In the genomic region with DNA sequence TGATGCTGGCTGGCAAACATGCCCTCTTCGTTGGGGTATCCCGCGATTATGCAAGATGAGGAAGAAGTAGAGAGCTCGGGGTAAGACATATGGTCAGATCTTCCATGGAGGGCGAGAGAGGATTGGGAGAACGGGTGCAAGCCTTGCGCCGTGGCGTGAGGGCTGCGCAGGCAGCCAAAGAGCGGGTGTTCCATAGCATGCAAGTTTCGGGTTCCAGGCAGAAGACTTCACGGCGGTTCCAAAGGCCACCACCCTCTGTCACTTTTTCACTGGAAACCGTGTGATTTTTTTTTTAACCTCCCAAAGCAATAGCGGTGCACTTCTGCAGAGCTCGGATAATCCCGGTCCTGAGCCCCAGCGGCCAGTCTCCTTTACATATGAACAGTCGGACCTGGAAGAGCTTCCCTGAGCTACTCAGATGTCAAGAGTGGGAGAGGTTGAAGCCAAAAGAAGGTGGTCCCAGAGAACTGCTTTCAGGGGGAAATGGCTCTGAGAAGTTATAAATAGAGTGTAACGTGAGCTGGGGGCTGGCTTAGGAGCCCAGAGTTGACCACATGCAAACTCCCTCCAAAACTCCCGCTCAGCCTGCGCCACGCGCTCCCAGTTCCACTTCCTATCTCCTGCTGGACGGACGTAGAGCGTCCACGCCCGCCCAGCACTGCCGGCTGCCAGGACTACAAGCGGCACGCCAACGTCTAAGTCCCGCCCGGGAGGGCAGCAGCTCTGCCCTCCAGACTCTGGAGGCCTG, we compare ENCODE assay signal across 10 cellular contexts. TPM values are rescaled to one million over a fixed set of nuclear protein-coding genes. Genes with fewer than 3 reads are reported as not detected.
DNase-seq lines count a peak whose midpoint lies in the region; ATAC-seq and TF ChIP-seq lines count a peak whose summit lies in the region.
"Had no signal": no experiment of that assay in that cellular context is flagged by ENCODE, and none has a peak within 500 bp of the region (broad histone marks: within the 10 kb centered on the region; RNA-seq: fewer than 3 reads in every experiment).

TSS of gene MEOX2 (minus strand) at position 475 of the 748 bp plus-strand sequence. CDS start at position 194, 281 bp downstream.

- no peak for TF ChIP-seq CTCF in left lung (IDR thresholded peaks at IDR 0.05)

- no peaks in the 10 kb centered on the region for H3K4me1 ChIP-seq in left lung
- peaks cover 4 to 40% (median 27%) of the 10 kb centered on the region in 5 donors for H3K4me1 ChIP-seq in subcutaneous abdominal adipose tissue (ENCODE audit: control insufficient read depth in 5 of 5, insufficient read depth in 5 of 5, low read length in 5 of 5)
- H3K4me1 ChIP-seq in HAP-1: peaks cover 5% of the 10 kb centered on the region

- H3K4me3 ChIP-seq in left lung (peak within 1 kb of the TSS; percentile 31 to 36), subcutaneous abdominal adipose tissue (ENCODE audit: low read depth in 1 of 5, low read length in 5 of 5) (peak within 1 kb of the TSS; percentile 79 to 94 (median 87)), HAP-1 (no peak within 1 kb of the TSS)

- DNase-seq in HuH-7.5 (ENCODE audit: low spot score): peak; percentile 35
- DNase-seq in dermis blood vessel endothelial cell: peak; percentile 98
- DNase-seq in left lung: peak; percentile 77 to 83
- no peak for DNase-seq in HAP-1 (ENCODE audit: low spot score in 2 of 2)
- DNase-seq in NOMO-1 (lab: John Stamatoyannopoulos, UW; ENCODE audit: unreplicated experiment in 2 of 2): no peak
- no peak for DNase-seq in middle frontal gyrus (ENCODE audit: extremely low spot score, low spot score)
- DNase-seq: stimulated activated CD4-positive, alpha-beta T cell treated with anti-CD3 and anti-CD28 coated beads, Interleukin-1b, Interleukin-23, amount 100 ng/mL, for 48 hours had no signal

- H3K27me3 ChIP-seq in left lung (peaks cover 44 to 82% of the 10 kb centered on the region in 2 donors), subcutaneous abdominal adipose tissue (ENCODE audit: control insufficient read depth in 5 of 5, insufficient read depth in 4 of 5, low read length in 5 of 5) (peaks cover 0 to 28% (median 20%) of the 10 kb centered on the region in 5 donors), HAP-1 (ENCODE audit: low read depth) (no peaks in the 10 kb centered on the region)

- no peaks in the 10 kb centered on the region for H3K9me3 ChIP-seq in left lung
- H3K9me3 ChIP-seq in subcutaneous abdominal adipose tissue (ENCODE audit: control insufficient read depth in 5 of 5, low read length in 5 of 5): no peaks in the 10 kb centered on the region
- no peaks in the 10 kb centered on the region for H3K9me3 ChIP-seq in HAP-1

- in situ Hi-C loops in HAP-1 (cut with MboI; ENCODE audit: low sequenced_read_pairs): no loop called here

- intact Hi-C loops in left lung (cut with DNase I): no loop called here

- ATAC-seq in left lung: peak; percentile 87
- ATAC-seq in HG02610 (IDR thresholded peaks at IDR 0.05; ENCODE audit: unreplicated experiment): no peak

- peak within 1 kb of the TSS in 4 of 5 donors; percentile 65 to 89 (median 76) for H3K9ac ChIP-seq in subcutaneous abdominal adipose tissue (ENCODE audit: low read length in 5 of 5)

- H3K27ac ChIP-seq in left lung (peak within 1 kb of the TSS; percentile 73 to 82), subcutaneous abdominal adipose tissue (ENCODE audit: low read depth, low read length) (peak within 1 kb of the TSS; percentile 67)

- H3K36me3 ChIP-seq in left lung (no peaks in the 10 kb centered on the region), subcutaneous abdominal adipose tissue (ENCODE audit: control insufficient read depth in 5 of 5, insufficient read depth in 5 of 5, low read length in 5 of 5) (no peaks in the 10 kb centered on the region), HAP-1 (replicated peaks) (no peaks in the 10 kb centered on the region)

RNA-seq across cellular contexts. Expression of gene MEOX2, which starts in this region (rescaled TPM):
- total RNA-seq in dermis blood vessel endothelial cell (46.5 and 53.9 TPM in 2 replicates), left lung (10 to 100 TPM; 25.2 to 38.7 TPM)
- total RNA-seq: activated CD8-positive, alpha-beta memory T cell treated with anti-CD3 and anti-CD28 coated beads for 36 hours had no signal

Comparison
In these comparisons a context has a peak if more than half of its experiments do, and no peak if none do; other contexts are left out.
1. DNase-seq: peak in HuH-7.5 (single experiment), dermis blood vessel endothelial cell (single experiment) and left lung (2 of 2); none in HAP-1 (0 of 2), NOMO-1 (0 of 2) and middle frontal gyrus (single experiment).